In genomic region chr7:72751978-72752377, GRCh38 we compare ENCODE assay signal across 11 cellular contexts.
A peak's percentile ranks its signal among the peaks of the same experiment; 100 is the strongest.
DNase-seq lines count a peak whose midpoint lies in the region; ATAC-seq and TF ChIP-seq lines count a peak whose summit lies in the region.
"Had no signal": no experiment of that assay in that cellular context is flagged by ENCODE, and none has a peak within 500 bp of the region (broad histone marks: within the 10 kb centered on the region; RNA-seq: fewer than 3 reads in every experiment).

No MANE protein-coding gene starts in this region.

- TF ChIP-seq POLR2A in NB4 (IDR thresholded peaks at IDR 0.05; ENCODE audit: extremely low read depth, insufficient read length): no peak

- in situ Hi-C loops in GM13976 (cut with MboI; ENCODE audit: low sequenced_read_pairs, unreplicated experiment): no loop called here

- peaks cover 13% of the 10 kb centered on the region for H3K36me3 Mint-ChIP-seq in neural crest cell (ENCODE audit: low read depth)

- TF ChIP-seq CTCF in NB4 (IDR thresholded peaks at IDR 0.05; ENCODE audit: low read depth, low read length): peak; percentile 9
- peak; percentile 37 for TF ChIP-seq CTCF in neural crest cell (conservative IDR thresholded peaks at IDR 0.05)
- TF ChIP-seq CTCF in GM13976 (IDR thresholded peaks at IDR 0.05; ENCODE audit: borderline replicate concordance, control extremely low read depth, extremely low read depth, insufficient read depth, missing control alignments): no peak

- peaks cover 2% of the 10 kb centered on the region for H3K9me3 Mint-ChIP-seq in neural crest cell

- H3K4me3 Mint-ChIP-seq in neural crest cell: no peak overlapping the region
- H3K4me3 Mint-ChIP-seq: memory B cell had no signal

- H3K27me3 Mint-ChIP-seq in neural crest cell (ENCODE audit: low read depth): no peaks in the 10 kb centered on the region
- H3K27me3 Mint-ChIP-seq: memory B cell had no signal

- H3K27ac Mint-ChIP-seq in neural crest cell (ENCODE audit: unreplicated experiment): no peak overlapping the region
- H3K27ac Mint-ChIP-seq: memory B cell had no signal

- peaks cover 5% of the 10 kb centered on the region for H3K4me1 Mint-ChIP-seq in neural crest cell
- H3K4me1 Mint-ChIP-seq: memory B cell had no signal

- ATAC-seq in GM21360 (IDR thresholded peaks at IDR 0.05; ENCODE audit: unreplicated experiment): no peak

- DNase-seq in GM03348 (ENCODE audit: low spot score) (peak; percentile 8), NB4 (ENCODE audit: low read depth) (peak; percentile 19), dermis microvascular lymphatic vessel endothelial cell (ENCODE audit: low read depth in 2 of 2) (peak; percentile 20 to 60), neural crest cell (ENCODE audit: low read depth, low spot score) (peak; percentile 10), GM13976 (ENCODE audit: low spot score) (no peak), NCI-H510A treated with DMSO at 0.1 percent for 48 hours (lab: John Stamatoyannopoulos, UW) (no peak), NCI-H1105 (lab: John Stamatoyannopoulos, UW) (no peak)
- DNase-seq: activated CD8-positive, alpha-beta memory T cell treated with anti-CD3 and anti-CD28 coated beads, Interleukin-2, amount 50 U/mL, for 48 hours; NCI-H2171 treated with DMSO at 0.1 percent for 48 hours had no signal

- H3K4me3 ChIP-seq in NB4 (ENCODE audit: low read depth, low read length): no peak overlapping the region

Comparison
In these comparisons a context has a peak if more than half of its experiments do, and no peak if none do; other contexts are left out.
1. DNase-seq: peak in GM03348 (single experiment), NB4 (single experiment), dermis microvascular lymphatic vessel endothelial cell (2 of 2) and neural crest cell (single experiment); none in GM13976 (single experiment), NCI-H510A treated with DMSO at 0.1 percent for 48 hours (single experiment) and NCI-H1105 (single experiment).